In genomic region chr1:31919591-31919990, GRCh38 we compare ENCODE assay signal across 10 cellular contexts.
"Had no signal": no experiment of that assay in that cellular context is flagged by ENCODE, and none has a peak within 500 bp of the region (broad histone marks: within the 10 kb centered on the region; RNA-seq: fewer than 3 reads in every experiment).

No MANE protein-coding gene starts in this region.

- H3K27ac Mint-ChIP-seq: stimulated activated memory B cell treated with anti-CD40 and anti-IgM and Interleukin-4, amounts not matched to agents 10 μg/mL and 1 μg/mL and 100 μg/mL, for 72 hours had no signal

- H3K27me3 ChIP-seq: cardiac muscle cell, colonic mucosa had no signal

- H3K9me3 ChIP-seq: colonic mucosa had no signal

- FAIRE-seq: keratinocyte had no signal

- H3K27me3 Mint-ChIP-seq: stimulated activated memory B cell treated with anti-CD40 and anti-IgM and Interleukin-4, amounts not matched to agents 10 μg/mL and 1 μg/mL and 100 μg/mL, for 72 hours had no signal

- DNase-seq: activated CD4-positive, CD25-positive, alpha-beta regulatory T cell treated with anti-CD3 and anti-CD28 coated beads, Interleukin-2, amount 50 U/mL, for 72 hours; activated gamma-delta T cell treated with Interleukin-2 at 50 U/mL for 16 hours; activated T-cell treated with anti-CD3 and anti-CD28 coated beads, Interleukin-2, amount 50 U/mL, for 48 hours; colonic mucosa; nucleus accumbens had no signal

- H3K4me3 ChIP-seq: cardiac muscle cell, colonic mucosa had no signal

- ATAC-seq: esophagus mucosa; left lobe of liver; stimulated activated memory B cell treated with anti-CD40 and anti-IgM and Interleukin-4, amounts not matched to agents 10 μg/mL and 1 μg/mL and 100 μg/mL, for 72 hours had no signal

- H3K9me3 Mint-ChIP-seq: stimulated activated memory B cell treated with anti-CD40 and anti-IgM and Interleukin-4, amounts not matched to agents 10 μg/mL and 1 μg/mL and 100 μg/mL, for 72 hours had no signal

- H3K4me3 Mint-ChIP-seq: stimulated activated memory B cell treated with anti-CD40 and anti-IgM and Interleukin-4, amounts not matched to agents 10 μg/mL and 1 μg/mL and 100 μg/mL, for 72 hours had no signal

- H3K27ac ChIP-seq: cardiac muscle cell, colonic mucosa had no signal
